Comparison of ENCODE assay signal across 19 cellular contexts in genomic region chr6:130622142-130622541, GRCh38.
A peak's percentile ranks its signal among the peaks of the same experiment; 100 is the strongest.
DNase-seq lines count a peak whose midpoint lies in the region; ATAC-seq and TF ChIP-seq lines count a peak whose summit lies in the region.
"Had no signal": no experiment of that assay in that cellular context is flagged by ENCODE, and none has a peak within 500 bp of the region (broad histone marks: within the 10 kb centered on the region; RNA-seq: fewer than 3 reads in every experiment).

No MANE protein-coding gene starts in this region.

- H3K36me3 ChIP-seq in H7 (replicated peaks; ENCODE audit: control insufficient read depth, insufficient read depth, low read length) (no peaks in the 10 kb centered on the region), MG63 (no peaks in the 10 kb centered on the region)
- H3K36me3 ChIP-seq: pancreas, sigmoid colon, SJCRH30, vagina had no signal

- H3K27me3 ChIP-seq in H7 (ENCODE audit: control insufficient read depth, insufficient read depth, low read length): no peaks in the 10 kb centered on the region
- H3K27me3 ChIP-seq in MG63: no peaks in the 10 kb centered on the region
- H3K27me3 ChIP-seq: pancreas, sigmoid colon, SJCRH30, vagina had no signal

- DNase-seq in GM12865 (ENCODE audit: low read depth): peak; percentile 28
- DNase-seq in choroid plexus epithelial cell (ENCODE audit: low read depth): peak; percentile 51
- no peak for DNase-seq in NCI-H510A treated with DMSO at 0.1 percent for 48 hours (lab: John Stamatoyannopoulos, UW)
- no peak for DNase-seq in H7
- DNase-seq in MG63: no peak
- DNase-seq: activated CD4-positive, alpha-beta T cell treated with anti-CD3 and anti-CD28 coated beads for 1 hour; activated naive CD4-positive, alpha-beta T cell treated with Interleukin-2 at 50 U/mL for 16 hours; islet precursor cell; naive B cell; NCI-H1436 treated with DMSO at 0.1 percent for 48 hours; NCI-H82; pancreas; PC-3; sigmoid colon; SJCRH30; stimulated activated CD4-positive, alpha-beta T cell treated with anti-CD3 and anti-CD28 coated beads, Interleukin-1b, Interleukin-23, amount 100 ng/mL, for 48 hours had no signal

- ATAC-seq in GM19351 (IDR thresholded peaks at IDR 0.05; ENCODE audit: unreplicated experiment) (peak; percentile 38), HG03045 (IDR thresholded peaks at IDR 0.05; ENCODE audit: unreplicated experiment) (peak; percentile 46)
- ATAC-seq: pancreas, PC-3 had no signal

- H3K9me3 ChIP-seq in MG63: no peaks in the 10 kb centered on the region
- H3K9me3 ChIP-seq: pancreas, SJCRH30, vagina had no signal

- TF ChIP-seq CTCF in GM12865 (IDR thresholded peaks at IDR 0.05; ENCODE audit: insufficient read depth, low read depth, low read length, missing control alignments) (no peak), choroid plexus epithelial cell (conservative IDR thresholded peaks at IDR 0.05; ENCODE audit: low read depth, low read length) (no peak)

- H3K4me3 ChIP-seq in GM12865 (ENCODE audit: low read depth, low read length) (no peak overlapping the region), choroid plexus epithelial cell (ENCODE audit: low read depth, low read length) (no peak overlapping the region), H7 (ENCODE audit: insufficient read depth, low read depth, low read length) (no peak overlapping the region), MG63 (no peak overlapping the region)
- H3K4me3 ChIP-seq: pancreas, sigmoid colon, SJCRH30, vagina had no signal

Comparison
In these comparisons a context has a peak if more than half of its experiments do, and no peak if none do; other contexts are left out.
1. DNase-seq: peak in GM12865 (single experiment) and choroid plexus epithelial cell (single experiment); none in NCI-H510A treated with DMSO at 0.1 percent for 48 hours (single experiment), H7 (single experiment) and MG63 (single experiment).